In the genomic region with DNA sequence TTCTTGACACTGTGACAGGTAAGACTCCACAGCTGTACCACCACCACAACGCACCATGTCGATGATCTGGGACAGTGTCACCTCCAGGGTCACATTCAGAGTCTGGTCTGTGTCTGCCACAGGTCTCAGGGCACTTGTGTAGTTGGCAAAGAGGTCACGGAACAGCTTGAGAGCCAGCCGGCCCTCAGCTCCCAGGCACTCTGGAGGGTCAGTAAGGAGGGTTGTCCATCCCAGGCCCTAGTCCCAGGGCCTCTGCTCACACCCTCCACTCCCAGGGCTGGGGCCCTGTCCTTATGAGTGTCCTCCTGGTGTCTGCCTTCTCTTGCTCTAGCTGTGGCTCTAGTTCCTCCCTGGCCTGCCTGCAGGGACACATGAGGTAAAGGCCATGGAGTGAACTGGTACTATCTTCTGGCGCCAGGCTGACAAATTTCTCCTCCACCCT, we compare ENCODE assay signal across 21 cellular contexts. TPM values are rescaled to one million over a fixed set of nuclear protein-coding genes. Genes with fewer than 3 reads are reported as not detected.
A peak's percentile ranks its signal among the peaks of the same experiment; 100 is the strongest.
DNase-seq lines count a peak whose midpoint lies in the region; ATAC-seq, FAIRE-seq and TF ChIP-seq lines count a peak whose summit lies in the region.
"Had no signal": no experiment of that assay in that cellular context is flagged by ENCODE, and none has a peak within 500 bp of the region (broad histone marks: within the 10 kb centered on the region; RNA-seq: fewer than 3 reads in every experiment).

No MANE protein-coding gene starts in this region.

- no peak for DNase-seq in activated naive CD8-positive, alpha-beta T cell treated with anti-CD3 and anti-CD28 coated beads, Interleukin-2, amount 10 ng/mL, durations not matched to agents 7 days and 5 days
- DNase-seq in activated naive CD8-positive, alpha-beta T cell treated with anti-CD3 and anti-CD28 coated beads, Interleukin-2, amount 50 U/mL, for 24 hours = no peak
- DNase-seq in K562 (ENCODE audit: extremely low read depth in 1 of 4, low spot score in 3 of 4) (no peak), heart right ventricle (peak; percentile 34 to 44), nephron progenitor cell (no peak), gastrocnemius medialis (no peak), KG1 (lab: John Stamatoyannopoulos, UW) (no peak)
- DNase-seq: DND-41, GF-D8, Kasumi-1, MM.1S, NCI-H1105 treated with DMSO at 0.1 percent for 48 hours, NCI-H1694 treated with DMSO at 0.1 percent for 48 hours, NCI-H226, NCI-H524 treated with DMSO at 0.1 percent for 48 hours had no signal

- TF ChIP-seq CTCF in K562 (IDR thresholded peaks at IDR 0.05 in 2 of 3, conservative IDR thresholded peaks at IDR 0.05 in 1 of 3; ENCODE audit: insufficient read depth in 2 of 3, low read depth in 1 of 3, low read length in 3 of 3) (no peak), heart right ventricle (IDR thresholded peaks at IDR 0.05) (no peak), nephron progenitor cell (IDR thresholded peaks at IDR 0.05) (no peak), gastrocnemius medialis (IDR thresholded peaks at IDR 0.05 in 4 of 5, conservative IDR thresholded peaks at IDR 0.05 in 1 of 5) (no peak)

- H3K27ac ChIP-seq in K562 (ENCODE audit: extremely low read depth, low read depth, low read length) (no peak overlapping the region), heart right ventricle (peak overlapping the region in 7 of 10 donors; percentile 10 to 58 (median 21)), gastrocnemius medialis (peak overlapping the region in 2 of 4 donors; percentile 9 to 13)
- H3K27ac ChIP-seq: BLaER1 had no signal

- peaks cover 3% of the 10 kb centered on the region for H3K9me1 ChIP-seq in K562 (ENCODE audit: control insufficient read depth, insufficient read depth, low read length)

- POLR2A ChIA-PET in activated naive CD8-positive, alpha-beta T cell treated with anti-CD3 and anti-CD28 coated beads, Interleukin-2, amount 10 ng/mL, durations not matched to agents 7 days and 5 days (lab: Charles Lee) = no interaction called here
- POLR2A ChIA-PET in K562 (lab: Yijun Ruan, JAX) = no interaction called here

- H3K4me2 ChIP-seq in K562 (ENCODE audit: insufficient read depth, low read length) = no peak overlapping the region
- H3K4me2 ChIP-seq: BLaER1 had no signal

- TF ChIP-seq POLR2A in K562 (conservative IDR thresholded peaks at IDR 0.05) (no peak), gastrocnemius medialis (IDR thresholded peaks at IDR 0.05) (no peak)

- no peak overlapping the region for H3K4me3 ChIP-seq in K562
- no peak overlapping the region for H3K4me3 ChIP-seq in heart right ventricle
- no peak overlapping the region for H3K4me3 ChIP-seq in gastrocnemius medialis
- H3K4me3 ChIP-seq: BLaER1 had no signal

- no peaks in the 10 kb centered on the region for H4K20me1 ChIP-seq in K562 (replicated peaks; ENCODE audit: control insufficient read depth, insufficient read depth, low read length)

- peaks cover 11% of the 10 kb centered on the region for H3K36me3 Mint-ChIP-seq in activated naive CD8-positive, alpha-beta T cell treated with anti-CD3 and anti-CD28 coated beads, Interleukin-2, amount 10 ng/mL, durations not matched to agents 7 days and 5 days
- peaks cover 40% of the 10 kb centered on the region for H3K36me3 Mint-ChIP-seq in activated naive CD8-positive, alpha-beta T cell treated with anti-CD3 and anti-CD28 coated beads, Interleukin-2, amount 50 U/mL, for 24 hours (ENCODE audit: low read depth)
- H3K36me3 Mint-ChIP-seq in nephron progenitor cell (ENCODE audit: low read depth) = peaks cover 69% of the 10 kb centered on the region

- no peak overlapping the region for H3K4me3 Mint-ChIP-seq in activated naive CD8-positive, alpha-beta T cell treated with anti-CD3 and anti-CD28 coated beads, Interleukin-2, amount 10 ng/mL, durations not matched to agents 7 days and 5 days
- no peak overlapping the region for H3K4me3 Mint-ChIP-seq in activated naive CD8-positive, alpha-beta T cell treated with anti-CD3 and anti-CD28 coated beads, Interleukin-2, amount 50 U/mL, for 24 hours
- no peak overlapping the region for H3K4me3 Mint-ChIP-seq in nephron progenitor cell

- no peak for FAIRE-seq in K562 (lab: Jason Lieb, UNC)
- FAIRE-seq: GM12892, H54, RCC 7860 had no signal

- ATAC-seq in activated naive CD8-positive, alpha-beta T cell treated with anti-CD3 and anti-CD28 coated beads, Interleukin-2, amount 10 ng/mL, durations not matched to agents 7 days and 5 days (ENCODE audit: low read depth) = peak; percentile 15
- no peak for ATAC-seq in activated naive CD8-positive, alpha-beta T cell treated with anti-CD3 and anti-CD28 coated beads, Interleukin-2, amount 50 U/mL, for 24 hours
- ATAC-seq in K562 (peak; percentile 23; the same call in 1 of the 3 replicates), heart right ventricle (peak; percentile 44 to 86 (median 80)), gastrocnemius medialis (no peak), HG03571 (IDR thresholded peaks at IDR 0.05; ENCODE audit: unreplicated experiment) (no peak)

- H3K79me2 ChIP-seq in K562 (ENCODE audit: control insufficient read depth, insufficient read depth, low read length) = no peaks in the 10 kb centered on the region

- H3K27me3 ChIP-seq in K562 (ENCODE audit: control insufficient read depth in 2 of 2, insufficient read depth in 2 of 2, low read length in 2 of 2) (no peaks in the 10 kb centered on the region), heart right ventricle (no peaks in the 10 kb centered on the region), gastrocnemius medialis (no peaks in the 10 kb centered on the region)
- H3K27me3 ChIP-seq: BLaER1 had no signal

- H3K9me3 Mint-ChIP-seq in activated naive CD8-positive, alpha-beta T cell treated with anti-CD3 and anti-CD28 coated beads, Interleukin-2, amount 10 ng/mL, durations not matched to agents 7 days and 5 days = no peaks in the 10 kb centered on the region
- H3K9me3 Mint-ChIP-seq in activated naive CD8-positive, alpha-beta T cell treated with anti-CD3 and anti-CD28 coated beads, Interleukin-2, amount 50 U/mL, for 24 hours = no peaks in the 10 kb centered on the region
- H3K9me3 Mint-ChIP-seq in nephron progenitor cell = no peaks in the 10 kb centered on the region

- in situ Hi-C loops in K562 (cut with MboI) = no loop called here
- in situ Hi-C loops in gastrocnemius medialis (cut with MboI; ENCODE audit: low sequenced_read_pairs in 4 of 4) = no loop called here

- H3K4me1 Mint-ChIP-seq in activated naive CD8-positive, alpha-beta T cell treated with anti-CD3 and anti-CD28 coated beads, Interleukin-2, amount 10 ng/mL, durations not matched to agents 7 days and 5 days = no peaks in the 10 kb centered on the region
- no peaks in the 10 kb centered on the region for H3K4me1 Mint-ChIP-seq in activated naive CD8-positive, alpha-beta T cell treated with anti-CD3 and anti-CD28 coated beads, Interleukin-2, amount 50 U/mL, for 24 hours
- H3K4me1 Mint-ChIP-seq in nephron progenitor cell = peaks cover 30% of the 10 kb centered on the region

- TF ChIP-seq RAD21 in K562 (CRISPR knock-in tag; conservative IDR thresholded peaks at IDR 0.05 in 1 of 2, IDR thresholded peaks at IDR 0.05 in 1 of 2) = no peak

- H3K4me1 ChIP-seq in K562 (replicated peaks in 1 of 2; ENCODE audit: control insufficient read depth in 2 of 2, insufficient read depth in 2 of 2, low read length in 2 of 2) (peaks cover 0 to 16% of the 10 kb centered on the region in 2 experiments; a peak in 2 of 5 replicates), heart right ventricle (peaks cover 0 to 20% (median 3%) of the 10 kb centered on the region in 9 donors), gastrocnemius medialis (peaks cover 0 to 3% of the 10 kb centered on the region in 2 donors)
- H3K4me1 ChIP-seq: BLaER1 had no signal

- 94% methylated on average over 5 of the region's 5 CpGs for WGBS in K562 (ENCODE audit: insufficient coverage, low coverage, missing lambda C conversion rate)
- 54 to 68% methylated on average over 5 of the region's 5 CpGs for WGBS in heart right ventricle, 2 donors

- intact Hi-C loops in K562 (cut with micrococcal nuclease) = no loop called here
- intact Hi-C loops in heart right ventricle (cut with DNase I) = no loop called here
- intact Hi-C loops in gastrocnemius medialis (cut with DNase I; ENCODE audit: low total_unique reads) = no loop called here

- H3K36me3 ChIP-seq in K562 (ENCODE audit: control insufficient read depth, insufficient read depth, low read length) (peaks cover 57% of the 10 kb centered on the region), heart right ventricle (peaks cover 0 to 100% (median 23%) of the 10 kb centered on the region in 9 donors), gastrocnemius medialis (peaks cover 3 to 51% of the 10 kb centered on the region in 2 donors)

- no peak overlapping the region for H2AFZ ChIP-seq in K562 (ENCODE audit: low read depth, low read length)

- CTCF ChIA-PET in K562 (lab: Yijun Ruan, JAX; ENCODE audit: low intra/inter-chr PET ratio) = no interaction called here

- TF ChIP-seq EP300 in K562 (IDR thresholded peaks at IDR 0.05; ENCODE audit: low read length) = no peak

- H3K9me3 ChIP-seq in K562 (replicated peaks; ENCODE audit: control insufficient read depth, insufficient read depth, low read depth, low read length) = no peaks in the 10 kb centered on the region
- H3K9me3 ChIP-seq in heart right ventricle = no peaks in the 10 kb centered on the region
- H3K9me3 ChIP-seq in gastrocnemius medialis = no peaks in the 10 kb centered on the region
- H3K9me3 ChIP-seq: BLaER1 had no signal

- H3K9ac ChIP-seq in K562 (ENCODE audit: insufficient read depth in 1 of 2, low read depth in 2 of 2, low read length in 2 of 2) = no peak overlapping the region
- H3K9ac ChIP-seq: BLaER1 had no signal

- BruUV-seq in K562 (replicated peaks; lab: Mats Ljungman, UMichigan) = no TSS peak

- no peaks in the 10 kb centered on the region for H3K27me3 Mint-ChIP-seq in activated naive CD8-positive, alpha-beta T cell treated with anti-CD3 and anti-CD28 coated beads, Interleukin-2, amount 10 ng/mL, durations not matched to agents 7 days and 5 days
- no peaks in the 10 kb centered on the region for H3K27me3 Mint-ChIP-seq in activated naive CD8-positive, alpha-beta T cell treated with anti-CD3 and anti-CD28 coated beads, Interleukin-2, amount 50 U/mL, for 24 hours
- no peaks in the 10 kb centered on the region for H3K27me3 Mint-ChIP-seq in nephron progenitor cell (ENCODE audit: low read depth, poor library complexity)

- no peak overlapping the region for H3K27ac Mint-ChIP-seq in activated naive CD8-positive, alpha-beta T cell treated with anti-CD3 and anti-CD28 coated beads, Interleukin-2, amount 10 ng/mL, durations not matched to agents 7 days and 5 days
- no peak overlapping the region for H3K27ac Mint-ChIP-seq in activated naive CD8-positive, alpha-beta T cell treated with anti-CD3 and anti-CD28 coated beads, Interleukin-2, amount 50 U/mL, for 24 hours
- peak overlapping the region; percentile 66 for H3K27ac Mint-ChIP-seq in nephron progenitor cell

RNA-seq across cellular contexts. Expression of a gene that starts 1.4 kb away (rescaled TPM):
- total RNA-seq in activated naive CD8-positive, alpha-beta T cell treated with anti-CD3 and anti-CD28 coated beads, Interleukin-2, amount 10 ng/mL, durations not matched to agents 7 days and 5 days = 1 to 10 TPM; 2.4 to 3.2 TPM
- 4.6 and 11.8 TPM in 2 replicates for total RNA-seq in K562 (2011; cell fraction: chromatin; rRNA removed; ENCODE audit: low replicate concordance)
- total RNA-seq in K562 (2011; cell fraction: nucleolus; rRNA removed) = 5.3 and 6.8 TPM in 2 replicates
- total RNA-seq in K562 (2011; cell fraction: nucleoplasm; rRNA removed) = 6.5 and 9.2 TPM in 2 replicates
- 0.82 and 0.90 TPM in 2 replicates for total RNA-seq in K562 (2014; rRNA removed)
- 0.65 and 0.67 TPM in 2 replicates for total RNA-seq in K562 (2014; rRNA removed; fragmentation: Illumina TruSeq; extraction: Trizol)
- total RNA-seq in K562 (2015; rRNA removed; fragmentation: Illumina TruSeq; extraction: Trizol) = 1.8 and 1.9 TPM in 2 replicates
- total RNA-seq in K562 (2021) = 1.4 and 1.5 TPM in 2 replicates
- polyA plus RNA-seq in K562 (2011; rRNA removed) = 0.81 and 1.3 TPM in 2 replicates
- 1.1 TPM in 2 replicates for polyA plus RNA-seq in K562 (2011; cell fraction: cytosol; rRNA removed)
- polyA plus RNA-seq in K562 (2011; cell fraction: nucleus; rRNA removed) = 4.6 and 8.1 TPM in 2 replicates
- polyA plus RNA-seq in K562 (2012) = 0.70 and 1.3 TPM in 2 replicates
- 0.67 and 0.79 TPM in 2 replicates for polyA plus RNA-seq in K562 (2014; fragmentation: Illumina TruSeq; extraction: Trizol)
- polyA plus RNA-seq in K562 (2014; fragmentation: Nextera tagmentation; extraction: Ambion mirVana) = under 1 TPM; 0.35 to 0.42 TPM
- 1.7 and 2.3 TPM in 2 replicates for polyA plus RNA-seq in K562 (2014; rRNA removed)
- polyA minus RNA-seq in K562 (2011; rRNA and poly(A)+ RNA removed) = 0.63 and 0.90 TPM in 2 replicates
- not detected in 2 replicates for polyA minus RNA-seq in K562 (2011; cell fraction: cytosol; rRNA and poly(A)+ RNA removed)
- polyA minus RNA-seq in K562 (2011; cell fraction: nucleus; rRNA and poly(A)+ RNA removed) = 2.2 and 3.6 TPM in 2 replicates
- 1 to 10 TPM in 2 of 10 donors, under 1 TPM in 8; 0.24 to 1.6 (median 0.51) TPM for total RNA-seq in heart right ventricle
- under 1 TPM; 0.42 to 0.95 TPM for polyA plus RNA-seq in heart right ventricle
- 1 to 10 TPM in 1 of 4 donors, under 1 TPM in 1, not detected in 2; 0.24 to 3.3 TPM for total RNA-seq in gastrocnemius medialis

RNA-seq across cellular contexts. Expression of a gene that starts 24.8 kb away (rescaled TPM):
- not detected for total RNA-seq in activated naive CD8-positive, alpha-beta T cell treated with anti-CD3 and anti-CD28 coated beads, Interleukin-2, amount 10 ng/mL, durations not matched to agents 7 days and 5 days
- not detected in 2 replicates for total RNA-seq in K562 (2011; cell fraction: chromatin; rRNA removed; ENCODE audit: low replicate concordance)
- total RNA-seq in K562 (2011; cell fraction: nucleolus; rRNA removed) = not detected in 2 replicates
- not detected in 2 replicates for total RNA-seq in K562 (2011; cell fraction: nucleoplasm; rRNA removed)
- total RNA-seq in K562 (2014; rRNA removed) = not detected in 2 replicates
- not detected in 2 replicates for total RNA-seq in K562 (2014; rRNA removed; fragmentation: Illumina TruSeq; extraction: Trizol)
- total RNA-seq in K562 (2015; rRNA removed; fragmentation: Illumina TruSeq; extraction: Trizol) = not detected in 2 replicates
- total RNA-seq in K562 (2021) = not detected in 2 replicates
- not detected in 2 replicates for polyA plus RNA-seq in K562 (2011; rRNA removed)
- polyA plus RNA-seq in K562 (2011; cell fraction: cytosol; rRNA removed) = not detected in 2 replicates
- not detected in 2 replicates for polyA plus RNA-seq in K562 (2011; cell fraction: nucleus; rRNA removed)
- polyA plus RNA-seq in K562 (2012) = not detected in 2 replicates
- not detected in 2 replicates for polyA plus RNA-seq in K562 (2014; fragmentation: Illumina TruSeq; extraction: Trizol)
- not detected for polyA plus RNA-seq in K562 (2014; fragmentation: Nextera tagmentation; extraction: Ambion mirVana)
- polyA plus RNA-seq in K562 (2014; rRNA removed) = not detected in 2 replicates
- not detected in 2 replicates for polyA minus RNA-seq in K562 (2011; rRNA and poly(A)+ RNA removed)
- not detected in 2 replicates for polyA minus RNA-seq in K562 (2011; cell fraction: cytosol; rRNA and poly(A)+ RNA removed)
- polyA minus RNA-seq in K562 (2011; cell fraction: nucleus; rRNA and poly(A)+ RNA removed) = not detected in 2 replicates
- 1 to 10 TPM in 5 of 10 donors, under 1 TPM in 3, not detected in 2; 0.22 to 2.8 (median 1.4) TPM for total RNA-seq in heart right ventricle
- under 1 TPM in 1 of 2 donors, not detected in 1; 0.03 TPM for polyA plus RNA-seq in heart right ventricle
- 10 to 100 TPM; 23.2 to 94.9 (median 41.7) TPM for total RNA-seq in gastrocnemius medialis
- total RNA-seq: A172 had no signal

RNA-seq across cellular contexts. Expression of a gene that starts 28.0 kb away (rescaled TPM):
- total RNA-seq in activated naive CD8-positive, alpha-beta T cell treated with anti-CD3 and anti-CD28 coated beads, Interleukin-2, amount 10 ng/mL, durations not matched to agents 7 days and 5 days = not detected
- 0.58 TPM in 1 of 2 replicates, not detected in the other for total RNA-seq in K562 (2011; cell fraction: chromatin; rRNA removed; ENCODE audit: low replicate concordance)
- total RNA-seq in K562 (2011; cell fraction: nucleolus; rRNA removed) = 0.83 and 1.2 TPM in 2 replicates
- total RNA-seq in K562 (2011; cell fraction: nucleoplasm; rRNA removed) = 0.51 and 1.5 TPM in 2 replicates
- total RNA-seq in K562 (2014; rRNA removed) = 0.49 and 0.50 TPM in 2 replicates
- total RNA-seq in K562 (2014; rRNA removed; fragmentation: Illumina TruSeq; extraction: Trizol) = 0.33 TPM in 1 of 2 replicates, not detected in the other
- 0.25 and 0.26 TPM in 2 replicates for total RNA-seq in K562 (2015; rRNA removed; fragmentation: Illumina TruSeq; extraction: Trizol)
- total RNA-seq in K562 (2021) = 0.29 and 0.38 TPM in 2 replicates
- polyA plus RNA-seq in K562 (2011; rRNA removed) = 0.57 and 0.59 TPM in 2 replicates
- polyA plus RNA-seq in K562 (2011; cell fraction: cytosol; rRNA removed) = 0.46 and 0.61 TPM in 2 replicates
- polyA plus RNA-seq in K562 (2011; cell fraction: nucleus; rRNA removed) = 0.75 and 1.8 TPM in 2 replicates
- polyA plus RNA-seq in K562 (2012) = 0.23 and 0.25 TPM in 2 replicates
- 0.13 and 0.17 TPM in 2 replicates for polyA plus RNA-seq in K562 (2014; fragmentation: Illumina TruSeq; extraction: Trizol)
- under 1 TPM; 0.08 TPM for polyA plus RNA-seq in K562 (2014; fragmentation: Nextera tagmentation; extraction: Ambion mirVana)
- polyA plus RNA-seq in K562 (2014; rRNA removed) = 0.28 and 0.53 TPM in 2 replicates
- polyA minus RNA-seq in K562 (2011; rRNA and poly(A)+ RNA removed) = not detected in 2 replicates
- polyA minus RNA-seq in K562 (2011; cell fraction: cytosol; rRNA and poly(A)+ RNA removed) = not detected in 2 replicates
- not detected in 2 replicates for polyA minus RNA-seq in K562 (2011; cell fraction: nucleus; rRNA and poly(A)+ RNA removed)
- total RNA-seq in heart right ventricle = 1 to 10 TPM in 6 of 10 donors, under 1 TPM in 4; 0.42 to 6.5 (median 1.5) TPM
- 1 to 10 TPM in 1 of 2 donors, under 1 TPM in 1; 0.72 to 2.1 TPM for polyA plus RNA-seq in heart right ventricle
- total RNA-seq in gastrocnemius medialis = 1 to 10 TPM; 1.1 to 8.5 (median 2.2) TPM

Comparison
In these comparisons a context has a peak if more than half of its experiments do, and no peak if none do; other contexts are left out.
1. ATAC-seq: peak in activated naive CD8-positive, alpha-beta T cell treated with anti-CD3 and anti-CD28 coated beads, Interleukin-2, amount 10 ng/mL, durations not matched to agents 7 days and 5 days (single experiment), K562 (single experiment) and heart right ventricle (8 of 8); none in activated naive CD8-positive, alpha-beta T cell treated with anti-CD3 and anti-CD28 coated beads, Interleukin-2, amount 50 U/mL, for 24 hours (single experiment), gastrocnemius medialis (0 of 2) and HG03571 (single experiment).
2. DNase-seq: peak in heart right ventricle (2 of 2); none in activated naive CD8-positive, alpha-beta T cell treated with anti-CD3 and anti-CD28 coated beads, Interleukin-2, amount 10 ng/mL, durations not matched to agents 7 days and 5 days (single experiment), activated naive CD8-positive, alpha-beta T cell treated with anti-CD3 and anti-CD28 coated beads, Interleukin-2, amount 50 U/mL, for 24 hours (single experiment), K562 (0 of 4), nephron progenitor cell (single experiment), gastrocnemius medialis (0 of 2) and KG1 (single experiment).
3. RNA of a gene that starts 24.8 kb away (total RNA-seq): 23.2 to 94.9 TPM in gastrocnemius medialis; 0.22 to 2.8 TPM in heart right ventricle, not detected in activated naive CD8-positive, alpha-beta T cell treated with anti-CD3 and anti-CD28 coated beads, Interleukin-2, amount 10 ng/mL, durations not matched to agents 7 days and 5 days and not detected in K562; every median in the first group is over 4 times any median in the second.